In the genomic region with DNA sequence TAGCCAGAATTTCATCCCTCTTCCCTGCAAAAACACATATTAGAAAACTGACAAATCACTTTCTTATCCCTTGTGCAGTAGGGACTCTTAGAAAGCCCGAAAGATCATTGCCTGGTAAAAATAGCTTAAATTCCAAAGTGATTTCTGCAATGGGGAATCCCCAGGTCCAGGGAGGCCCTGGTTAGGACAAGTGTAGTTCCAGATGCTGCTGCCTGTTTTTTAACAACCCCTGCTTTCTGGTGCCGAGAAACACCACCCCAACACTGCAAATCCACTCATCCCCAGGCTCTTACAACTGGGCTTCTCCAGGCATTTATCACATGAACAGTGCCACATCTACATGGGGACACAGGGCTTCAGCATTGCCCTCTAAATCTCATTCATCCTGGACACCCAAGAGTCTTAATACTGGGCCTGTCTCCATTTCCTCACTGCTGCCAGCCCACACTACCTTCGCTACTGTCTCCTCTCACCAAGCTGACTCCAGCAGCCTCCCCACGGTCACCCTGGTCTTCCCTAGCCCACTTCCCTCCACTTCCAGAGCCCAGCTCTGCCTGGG, we compare ENCODE assay signal across 13 cellular contexts.
A peak's percentile ranks its signal among the peaks of the same experiment; 100 is the strongest.
DNase-seq lines count a peak whose midpoint lies in the region; ATAC-seq and TF ChIP-seq lines count a peak whose summit lies in the region.
"Had no signal": no experiment of that assay in that cellular context is flagged by ENCODE, and none has a peak within 500 bp of the region (broad histone marks: within the 10 kb centered on the region; RNA-seq: fewer than 3 reads in every experiment).

No MANE protein-coding gene starts in this region.

- ATAC-seq in GM21717 (IDR thresholded peaks at IDR 0.05; ENCODE audit: unreplicated experiment) = no peak
- ATAC-seq: activated T-cell treated with anti-CD3 and anti-CD28 coated beads, Interleukin-2, amount 50 U/mL, for 72 hours; left cardiac atrium had no signal

- no peaks in the 10 kb centered on the region for H3K27me3 ChIP-seq in colonic mucosa

- no peak overlapping the region for H3K4me3 ChIP-seq in colonic mucosa
- H3K4me3 ChIP-seq in coronary artery = no peak overlapping the region

- intact Hi-C loops in colonic mucosa (cut with DNase I) = no loop called here

- DNase-seq in GM04504 (ENCODE audit: low read depth) (peak; percentile 21), fibroblast of peridontal ligament (ENCODE audit: extremely low read depth) (peak; percentile 18), stromal cell of bone marrow (ENCODE audit: low read depth) (peak; percentile 8), colonic mucosa (no peak), coronary artery (ENCODE audit: low spot score) (no peak)
- no peak for DNase-seq in activated CD4-positive, alpha-beta T cell treated with anti-CD3 and anti-CD28 coated beads, Interleukin-2, amount 50 U/mL, for 48 hours
- DNase-seq: activated CD4-positive, alpha-beta T cell treated with anti-CD3 and anti-CD28 coated beads for 4 hours; activated T-cell treated with anti-CD3 and anti-CD28 coated beads, Interleukin-2, amount 50 U/mL, for 72 hours; HCEC 1CT; left cardiac atrium; NCI-H187 treated with DMSO at 0.1 percent for 48 hours had no signal

- H3K9me3 ChIP-seq in colonic mucosa = no peaks in the 10 kb centered on the region

- H3K9ac ChIP-seq in colonic mucosa (ENCODE audit: low read depth in 2 of 2, low read length in 2 of 2) = no peak overlapping the region

- TF ChIP-seq CTCF in VCaP (conservative IDR thresholded peaks at IDR 0.05) (no peak), colonic mucosa (IDR thresholded peaks at IDR 0.05) (no peak), coronary artery (IDR thresholded peaks at IDR 0.05) (no peak)

- H3K4me1 ChIP-seq in colonic mucosa = no peaks in the 10 kb centered on the region

- no peaks in the 10 kb centered on the region for H3K36me3 ChIP-seq in colonic mucosa

- H3K27ac ChIP-seq in VCaP (peak overlapping the region; percentile 56), colonic mucosa (no peak overlapping the region), coronary artery (no peak overlapping the region)

Comparison
In these comparisons a context has a peak if more than half of its experiments do, and no peak if none do; other contexts are left out.
1. DNase-seq: peak in GM04504 (single experiment), fibroblast of peridontal ligament (single experiment) and stromal cell of bone marrow (single experiment); none in activated CD4-positive, alpha-beta T cell treated with anti-CD3 and anti-CD28 coated beads, Interleukin-2, amount 50 U/mL, for 48 hours (0 of 2), colonic mucosa (single experiment) and coronary artery (single experiment).